ENCODE assay signal across 5 cellular contexts in genomic region chr10:1468777-1469176, GRCh38.
"Had no signal": no experiment of that assay in that cellular context is flagged by ENCODE, and none has a peak within 500 bp of the region (broad histone marks: within the 10 kb centered on the region; RNA-seq: fewer than 3 reads in every experiment).

No MANE protein-coding gene starts in this region.

- H3K4me2 ChIP-seq: GM23338 had no signal

- DNase-seq: H9, HCEC 1CT, IMR-90 had no signal

- H3K4me3 Mint-ChIP-seq: GM23338, H9 had no signal

- ATAC-seq: GM23338, K562 had no signal

- H3K9me3 Mint-ChIP-seq: GM23338, H9 had no signal

- H3K4me3 ChIP-seq: GM23338, K562 had no signal

- H3K27ac Mint-ChIP-seq: GM23338, H9 had no signal
